ENCODE assay signal across 8 cellular contexts in the genomic region with DNA sequence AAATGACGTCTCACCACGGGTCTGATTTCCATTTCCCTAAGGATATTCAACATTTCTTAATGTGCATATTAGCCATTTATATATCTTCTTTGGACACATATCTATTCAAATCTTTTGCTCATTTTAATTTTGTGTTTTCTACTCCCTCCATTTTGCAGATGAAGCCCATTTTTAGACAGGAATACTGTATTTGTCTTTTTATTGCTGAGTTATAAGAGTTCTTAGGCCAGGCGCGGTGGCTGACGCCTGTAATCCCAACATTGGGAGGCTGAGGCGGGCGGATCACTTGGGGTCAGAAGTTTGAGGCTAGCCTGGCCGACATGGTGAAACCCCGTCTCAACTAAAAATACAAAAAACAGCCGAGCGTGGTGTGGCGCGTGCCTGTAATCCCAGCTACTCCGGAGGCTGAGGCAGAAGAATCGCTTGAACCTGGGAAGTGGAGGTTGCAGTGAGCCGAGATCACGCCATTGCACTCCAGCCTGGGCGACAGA. TPM values are rescaled to one million over a fixed set of nuclear protein-coding genes. Genes with fewer than 3 reads are reported as not detected.
A peak's percentile ranks its signal among the peaks of the same experiment; 100 is the strongest.
DNase-seq lines count a peak whose midpoint lies in the region; ATAC-seq and TF ChIP-seq lines count a peak whose summit lies in the region.
"Not testable (repeated sequence)": the region's sequence is repeated elsewhere in the genome, so short reads cannot be mapped to it uniquely, and the experiment has no call there.

No MANE protein-coding gene starts in this region.

- H3K36me3 Mint-ChIP-seq in T-cell: not testable (repeated sequence)

- H3K4me1 ChIP-seq in adipocyte (ENCODE audit: control insufficient read depth, insufficient read depth, low read length) (peaks cover 43% of the 10 kb centered on the region), skeletal muscle satellite cell (ENCODE audit: control insufficient read depth, insufficient read depth, low read length) (peaks cover 32% of the 10 kb centered on the region)

- H3K27ac ChIP-seq in 22Rv1: peak overlapping the region; percentile 77

- H3K9me3 Mint-ChIP-seq in T-cell: not testable (repeated sequence)

- DNase-seq in T-cell (peak in 6 of 34 experiments; percentile 0 to 24 (median 3)), adipocyte (ENCODE audit: low read depth) (peak; percentile 45), fibroblast of mammary gland (ENCODE audit: low read depth) (peak; percentile 29), lung microvascular endothelial cell (ENCODE audit: low read depth in 2 of 2) (peak; percentile 17 to 18)

- not testable (repeated sequence) for H3K9me3 ChIP-seq in adipocyte (ENCODE audit: control insufficient read depth, low read length); skeletal muscle satellite cell (replicated peaks; ENCODE audit: low read length)

- ATAC-seq in GM19035 (IDR thresholded peaks at IDR 0.05; ENCODE audit: unreplicated experiment) (peak; percentile 9), HG03521 (IDR thresholded peaks at IDR 0.05; ENCODE audit: unreplicated experiment) (peak; percentile 16)
- not testable (repeated sequence) for ATAC-seq in T-cell (replicated peaks in 1 of 4)

- TF ChIP-seq CTCF in 22Rv1 (IDR thresholded peaks at IDR 0.05); fibroblast of mammary gland (conservative IDR thresholded peaks at IDR 0.05; ENCODE audit: control insufficient read depth, insufficient read depth, low read depth, low read length): not testable (repeated sequence)

- not testable (repeated sequence) for H3K27me3 Mint-ChIP-seq in T-cell

- H3K27ac Mint-ChIP-seq in T-cell: peak overlapping the region; percentile 95 to 97

- H3K9ac ChIP-seq in adipocyte (ENCODE audit: low read length): peak overlapping the region; percentile 100
- peak overlapping the region; percentile 100 for H3K9ac ChIP-seq in skeletal muscle satellite cell (ENCODE audit: low read depth, low read length)

- POLR2A ChIA-PET in T-cell (lab: Charles Lee): interaction anchor here in 1 of 2 donors (0.7 kb wide), 1 partner anchor 537 kb away, joined by 4 read pairs; no protein-coding TSS in a partner anchor

- H3K36me3 ChIP-seq in adipocyte (ENCODE audit: control insufficient read depth, insufficient read depth, low read length, severe bottlenecking); skeletal muscle satellite cell (ENCODE audit: insufficient read depth, low read length): not testable (repeated sequence)

- H3K27me3 ChIP-seq in adipocyte (replicated peaks; ENCODE audit: control insufficient read depth, insufficient read depth, low read length); skeletal muscle satellite cell (ENCODE audit: control insufficient read depth, insufficient read depth, low read length): not testable (repeated sequence)

- CTCF ChIA-PET in T-cell (lab: Charles Lee): interaction anchor here in 1 of 2 donors (0.7 kb wide), 2 partner anchors 119 to 810 kb away, joined by 3 to 4 read pairs; no protein-coding TSS in a partner anchor

- peak overlapping the region; percentile 75 for H3K4me2 ChIP-seq in skeletal muscle satellite cell (ENCODE audit: low read length)

- peak overlapping the region; percentile 96 for H3K4me3 ChIP-seq in adipocyte (ENCODE audit: low read length)
- H3K4me3 ChIP-seq in fibroblast of mammary gland (ENCODE audit: control insufficient read depth, low read depth, low read length): peak overlapping the region; percentile 77
- H3K4me3 ChIP-seq in skeletal muscle satellite cell (ENCODE audit: low read length): peak overlapping the region; percentile 91

- H3K4me1 Mint-ChIP-seq in T-cell: peaks cover 43 to 45% (median 44%) of the 10 kb centered on the region in 3 donors

- peak overlapping the region; percentile 90 to 96 (median 93) for H3K4me3 Mint-ChIP-seq in T-cell

RNA-seq across cellular contexts. Expression of a gene that starts 0.6 kb away (rescaled TPM):
- 100 to 1,000 TPM in 3 of 5 donors, 10 to 100 TPM in 2; 80.6 to 117 (median 111) TPM for total RNA-seq in T-cell
- 62.5 and 63.9 TPM in 2 replicates for total RNA-seq in lung microvascular endothelial cell
- total RNA-seq in skeletal muscle satellite cell (2012; rRNA removed): 161 and 162 TPM in 2 replicates

RNA-seq across cellular contexts. Expression of a gene that starts 5.9 kb away (rescaled TPM):
- 10 to 100 TPM in 3 of 5 donors, 1 to 10 TPM in 2; 7.0 to 12.4 (median 11.3) TPM for total RNA-seq in T-cell
- 13.7 and 15.7 TPM in 2 replicates for total RNA-seq in lung microvascular endothelial cell
- 31.2 and 40.6 TPM in 2 replicates for total RNA-seq in skeletal muscle satellite cell (2012; rRNA removed)

RNA-seq across cellular contexts. Expression of a gene that starts 35.8 kb away (rescaled TPM):
- total RNA-seq in T-cell: 1 to 10 TPM; 1.8 to 7.8 (median 4.0) TPM
- total RNA-seq in lung microvascular endothelial cell: 14.9 and 25.7 TPM in 2 replicates
- total RNA-seq in skeletal muscle satellite cell (2012; rRNA removed): 107 and 124 TPM in 2 replicates

RNA-seq across cellular contexts. Expression of a gene that starts 40.6 kb away (rescaled TPM):
- total RNA-seq in T-cell: 10 to 100 TPM; 19.9 to 31.7 (median 25.3) TPM
- 13.7 and 23.4 TPM in 2 replicates for total RNA-seq in lung microvascular endothelial cell
- total RNA-seq in skeletal muscle satellite cell (2012; rRNA removed): 3.9 and 4.6 TPM in 2 replicates

RNA-seq across cellular contexts. Expression of a gene that starts 44.4 kb away (rescaled TPM):
- total RNA-seq in T-cell (1 to 10 TPM in 4 of 5 donors, under 1 TPM in 1; 0.53 to 1.7 (median 1.2) TPM), lung microvascular endothelial cell (0.44 and 1.6 TPM in 2 replicates)
- total RNA-seq in skeletal muscle satellite cell (2012; rRNA removed): not detected in 2 replicates
